Comparison of ENCODE assay signal across 19 cellular contexts in genomic region chr2:60489269-60489668, GRCh38.
DNase-seq lines count a peak whose midpoint lies in the region; ATAC-seq and TF ChIP-seq lines count a peak whose summit lies in the region.
"Had no signal": no experiment of that assay in that cellular context is flagged by ENCODE, and none has a peak within 500 bp of the region (broad histone marks: within the 10 kb centered on the region; RNA-seq: fewer than 3 reads in every experiment).

No MANE protein-coding gene starts in this region.

- H3K4me1 ChIP-seq in H9 (ENCODE audit: insufficient read depth, low read length) = peaks cover 3% of the 10 kb centered on the region
- peaks cover 6% of the 10 kb centered on the region for H3K4me1 ChIP-seq in right cardiac atrium (ENCODE audit: control insufficient read depth, insufficient read depth, low read length)
- peaks cover 9% of the 10 kb centered on the region for H3K4me1 ChIP-seq in suprapubic skin

- H3K9me3 ChIP-seq in H9 (ENCODE audit: control insufficient read depth, low read depth, low read length) (no peaks in the 10 kb centered on the region), right cardiac atrium (ENCODE audit: control insufficient read depth, low read length) (no peaks in the 10 kb centered on the region), suprapubic skin (no peaks in the 10 kb centered on the region)

- no peak overlapping the region for H2AK5ac ChIP-seq in H9 (ENCODE audit: insufficient read length, low read length)

- H3K79me2 ChIP-seq in H9 (ENCODE audit: insufficient read depth, low read length) = no peaks in the 10 kb centered on the region; the same call in 1 of the 2 replicates

- no peak overlapping the region for H3K14ac ChIP-seq in H9 (ENCODE audit: insufficient read depth, low read length)

- H2BK120ac ChIP-seq in H9 (ENCODE audit: low read depth, low read length, poor library complexity, severe bottlenecking) = no peak overlapping the region

- no peaks in the 10 kb centered on the region for H3K9me3 Mint-ChIP-seq in H9
- H3K9me3 Mint-ChIP-seq in dendritic cell treated with granulocyte-macrophage colony-stimulating factor and Interleukin-4, amounts not matched to agents 40 ng/mL and 50 ng/mL, for 4 days = no peaks in the 10 kb centered on the region
- H3K9me3 Mint-ChIP-seq: CD4-positive, alpha-beta T cell had no signal

- TF ChIP-seq CTCF in H9 (conservative IDR thresholded peaks at IDR 0.05) (no peak), suprapubic skin (IDR thresholded peaks at IDR 0.05) (no peak)

- H2BK15ac ChIP-seq in H9 (ENCODE audit: low read depth, low read length) = no peak overlapping the region

- peaks cover 11% of the 10 kb centered on the region for H3K79me1 ChIP-seq in H9 (ENCODE audit: insufficient read depth, low read depth, low read length, poor library complexity, severe bottlenecking)

- H3K4me3 ChIP-seq in right cardiac atrium (ENCODE audit: low read length) (no peak overlapping the region), suprapubic skin (no peak overlapping the region)

- peak overlapping the region in 2 of 3 experiments; percentile 8 to 66; a peak in 2 of 7 replicates for H3K27ac Mint-ChIP-seq in H9
- H3K27ac Mint-ChIP-seq in dendritic cell treated with granulocyte-macrophage colony-stimulating factor and Interleukin-4, amounts not matched to agents 40 ng/mL and 50 ng/mL, for 4 days = peak overlapping the region; percentile 46
- H3K27ac Mint-ChIP-seq: CD4-positive, alpha-beta T cell had no signal

- H4K20me1 ChIP-seq in H9 (ENCODE audit: control insufficient read depth, insufficient read depth, insufficient read length) = no peaks in the 10 kb centered on the region

- no peak for TF ChIP-seq EP300 in suprapubic skin (IDR thresholded peaks at IDR 0.05)

- no peaks in the 10 kb centered on the region for H3K36me3 ChIP-seq in suprapubic skin

- no peak overlapping the region for H4K8ac ChIP-seq in H9 (replicated peaks; ENCODE audit: insufficient read length, low read depth, low read length)

- no peak overlapping the region for H4K5ac ChIP-seq in H9 (ENCODE audit: insufficient read length, low read depth, low read length)

- H3K36me3 Mint-ChIP-seq in H9 (ENCODE audit: insufficient read depth in 1 of 3, low read depth in 3 of 3) = peaks cover 3 to 39% (median 7%) of the 10 kb centered on the region in 3 experiments; a peak in 5 of 7 replicates
- H3K36me3 Mint-ChIP-seq in dendritic cell treated with granulocyte-macrophage colony-stimulating factor and Interleukin-4, amounts not matched to agents 40 ng/mL and 50 ng/mL, for 4 days (ENCODE audit: low read depth) = peaks cover 19% of the 10 kb centered on the region

- no peaks in the 10 kb centered on the region for H3K27me3 Mint-ChIP-seq in H9 (ENCODE audit: low read depth)
- no peaks in the 10 kb centered on the region for H3K27me3 Mint-ChIP-seq in dendritic cell treated with granulocyte-macrophage colony-stimulating factor and Interleukin-4, amounts not matched to agents 40 ng/mL and 50 ng/mL, for 4 days
- H3K27me3 Mint-ChIP-seq: CD4-positive, alpha-beta T cell had no signal

- no CpG with 5 or more reads among the region's 4 CpGs for WGBS in H9 (ENCODE audit: extremely low coverage, insufficient read length, low lambda C conversion rate)
- 39% methylated on average over 4 of the region's 4 CpGs for WGBS in right cardiac atrium
- WGBS in suprapubic skin = 65% methylated on average over 4 of the region's 4 CpGs

- H3K23me2 ChIP-seq in H9 (ENCODE audit: insufficient read length, low read depth, low read length, poor library complexity, severe bottlenecking) = no peaks in the 10 kb centered on the region

- no peak overlapping the region for H2BK12ac ChIP-seq in H9 (ENCODE audit: insufficient read length, low read depth, low read length)

- no peak overlapping the region for H3K18ac ChIP-seq in H9 (ENCODE audit: insufficient read length, low read depth, low read length)

- no peak overlapping the region for H3K27ac ChIP-seq in H9 (ENCODE audit: insufficient read length, low read depth, low read length)
- H3K27ac ChIP-seq in right cardiac atrium (ENCODE audit: low read length) = peak overlapping the region; percentile 44
- H3K27ac ChIP-seq in suprapubic skin = no peak overlapping the region

- no peak overlapping the region for H3T11ph ChIP-seq in H9 (ENCODE audit: low read length)

- no peak overlapping the region for H3K56ac ChIP-seq in H9 (ENCODE audit: insufficient read length, low read depth, low read length)

- intact Hi-C loops in dendritic cell treated with granulocyte-macrophage colony-stimulating factor and Interleukin-4, amounts not matched to agents 40 ng/mL and 50 ng/mL, for 4 days (cut with micrococcal nuclease) = loop anchor here (10.0 kb wide), 1 partner anchor 54 kb away; no protein-coding TSS in a partner anchor
- intact Hi-C loops in right cardiac atrium (cut with DNase I) = no loop called here

- H4K91ac ChIP-seq in H9 (ENCODE audit: insufficient read length, low read depth, low read length) = no peak overlapping the region

- no peak overlapping the region for H2AFZ ChIP-seq in H9 (ENCODE audit: low read length)

- no peak overlapping the region for H3K4ac ChIP-seq in H9 (ENCODE audit: low read depth, low read length)

- DNase-seq in H9 = no peak
- no peak for DNase-seq in right cardiac atrium
- no peak for DNase-seq in SW 1271 (lab: John Stamatoyannopoulos, UW)
- no peak for DNase-seq in suprapubic skin (ENCODE audit: low spot score in 2 of 2)
- no peak for DNase-seq in kidney glomerular epithelial cell (lab: John Stamatoyannopoulos, UW)
- DNase-seq: CD4-positive, alpha-beta T cell; GDM1; GOT3; Kasumi-1; NCI-H1694 treated with DMSO at 0.1 percent for 48 hours; NCI-H2081 treated with DMSO at 0.1 percent for 48 hours; NCI-H2171 treated with DMSO at 0.1 percent for 48 hours; NCI-H446; NCI-H526; SIG-M5; T-helper 1 cell had no signal

- H3K27me3 ChIP-seq in H9 (ENCODE audit: insufficient read depth, low read length) = no peaks in the 10 kb centered on the region
- H3K27me3 ChIP-seq in right cardiac atrium (ENCODE audit: control insufficient read depth, insufficient read depth) = no peaks in the 10 kb centered on the region
- no peaks in the 10 kb centered on the region for H3K27me3 ChIP-seq in suprapubic skin

- no peak for TF ChIP-seq POLR2A in suprapubic skin (IDR thresholded peaks at IDR 0.05)

- peaks cover 50 to 57% of the 10 kb centered on the region in 2 experiments for H3K4me1 Mint-ChIP-seq in H9
- peaks cover 68% of the 10 kb centered on the region for H3K4me1 Mint-ChIP-seq in dendritic cell treated with granulocyte-macrophage colony-stimulating factor and Interleukin-4, amounts not matched to agents 40 ng/mL and 50 ng/mL, for 4 days (ENCODE audit: low read depth)

- no peak overlapping the region for H2BK5ac ChIP-seq in H9 (ENCODE audit: insufficient read length, low read length)

- ATAC-seq in right cardiac atrium = no peak
- no peak for ATAC-seq in GM19328 (IDR thresholded peaks at IDR 0.05; ENCODE audit: unreplicated experiment)
- ATAC-seq: HCT116 had no signal

- no peak overlapping the region for H3K4me2 ChIP-seq in H9 (ENCODE audit: insufficient read depth, insufficient read length, low read length)

- no peak overlapping the region for H3K4me3 Mint-ChIP-seq in H9
- H3K4me3 Mint-ChIP-seq in dendritic cell treated with granulocyte-macrophage colony-stimulating factor and Interleukin-4, amounts not matched to agents 40 ng/mL and 50 ng/mL, for 4 days = no peak overlapping the region
- H3K4me3 Mint-ChIP-seq: CD4-positive, alpha-beta T cell had no signal

- no peak overlapping the region for H3K9ac ChIP-seq in H9 (ENCODE audit: extremely low read depth, insufficient read length, low read length)

- H3K23ac ChIP-seq in H9 (ENCODE audit: insufficient read length, low read depth, low read length) = no peak overlapping the region

- no peak overlapping the region for H2BK20ac ChIP-seq in H9 (ENCODE audit: low read depth, low read length, poor library complexity, severe bottlenecking)
